11 cellular contexts compared by ENCODE assay signal in the genomic region with DNA sequence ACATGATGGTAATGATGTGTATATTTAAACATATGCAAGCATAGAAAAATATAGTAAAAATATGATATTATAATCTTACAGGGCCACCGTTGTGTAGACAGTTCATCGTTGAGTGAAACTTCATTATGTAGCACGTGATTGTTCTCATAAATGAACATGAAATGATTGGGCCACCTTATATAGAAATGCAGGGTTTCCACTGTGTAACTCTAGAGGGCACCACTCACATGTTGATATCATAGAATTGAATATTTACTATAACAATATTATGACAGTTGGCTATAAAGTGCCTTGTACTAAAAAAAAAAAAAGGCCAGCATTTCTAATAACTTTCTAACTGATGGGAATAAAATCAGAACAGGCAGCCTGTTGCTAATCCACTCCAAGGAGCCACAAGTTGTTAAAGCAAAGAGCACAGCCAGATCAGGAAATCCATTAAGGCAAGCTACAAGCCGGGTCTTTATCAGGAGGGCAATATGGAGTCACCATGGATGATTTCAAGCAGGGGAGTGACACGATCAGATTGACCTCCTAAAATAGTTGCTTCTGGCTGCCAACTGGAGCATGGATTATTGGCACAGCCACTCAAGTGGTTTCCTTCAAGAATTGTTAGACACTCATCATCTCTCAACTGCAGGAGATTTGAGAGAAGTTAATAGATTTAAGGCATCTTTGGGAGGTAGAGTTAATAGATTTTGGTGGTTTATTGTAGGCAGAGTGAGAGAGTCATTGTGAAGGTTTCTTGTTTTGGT. TPM values are rescaled to one million over a fixed set of nuclear protein-coding genes. Genes with fewer than 3 reads are reported as not detected.
DNase-seq lines count a peak whose midpoint lies in the region; ATAC-seq, FAIRE-seq and TF ChIP-seq lines count a peak whose summit lies in the region.
"Had no signal": no experiment of that assay in that cellular context is flagged by ENCODE, and none has a peak within 500 bp of the region (broad histone marks: within the 10 kb centered on the region; RNA-seq: fewer than 3 reads in every experiment).

No MANE protein-coding gene starts in this region.

- H3K9me3 Mint-ChIP-seq in activated T-cell treated with anti-CD3 and anti-CD28 coated beads, Interleukin-2, amount 50 U/mL, for 72 hours, result no peaks in the 10 kb centered on the region
- no peaks in the 10 kb centered on the region for H3K9me3 Mint-ChIP-seq in endothelial cell (ENCODE audit: unreplicated experiment)

- no peak for TF ChIP-seq EP300 in tibial nerve (IDR thresholded peaks at IDR 0.05)

- H3K27ac Mint-ChIP-seq in activated T-cell treated with anti-CD3 and anti-CD28 coated beads, Interleukin-2, amount 50 U/mL, for 72 hours, result peak overlapping the region; percentile 14
- H3K27ac Mint-ChIP-seq in endothelial cell (ENCODE audit: unreplicated experiment), result no peak overlapping the region

- H3K27me3 ChIP-seq in small intestine (ENCODE audit: control insufficient read depth in 2 of 2, insufficient read depth in 2 of 2, low read length in 2 of 2), result peaks cover 0 to 2% of the 10 kb centered on the region in 2 donors
- H3K27me3 ChIP-seq in tibial nerve, result no peaks in the 10 kb centered on the region

- no peak for FAIRE-seq in small intestine (lab: Jason Lieb, UNC)
- FAIRE-seq in GM12892 (lab: Jason Lieb, UNC), result no peak

- no peak overlapping the region for H3K4me3 ChIP-seq in small intestine (ENCODE audit: low read depth in 1 of 2, low read length in 2 of 2)
- H3K4me3 ChIP-seq in tibial nerve, result no peak overlapping the region

- no peaks in the 10 kb centered on the region for H3K36me3 ChIP-seq in small intestine (ENCODE audit: control insufficient read depth in 2 of 2, insufficient read depth in 2 of 2, low read length in 2 of 2)
- H3K36me3 ChIP-seq in tibial nerve, result no peaks in the 10 kb centered on the region

- no peak overlapping the region for H3K4me3 Mint-ChIP-seq in activated T-cell treated with anti-CD3 and anti-CD28 coated beads, Interleukin-2, amount 50 U/mL, for 72 hours
- H3K4me3 Mint-ChIP-seq in endothelial cell (ENCODE audit: unreplicated experiment), result no peak overlapping the region

- H3K9me3 ChIP-seq in small intestine (ENCODE audit: control insufficient read depth, low read depth) (no peaks in the 10 kb centered on the region), tibial nerve (no peaks in the 10 kb centered on the region)

- TF ChIP-seq POLR2A in GM12892 (IDR thresholded peaks at IDR 0.05; ENCODE audit: low read depth, low read length), result no peak
- no peak for TF ChIP-seq POLR2A in tibial nerve (IDR thresholded peaks at IDR 0.05)

- DNase-seq in activated T-cell treated with anti-CD3 and anti-CD28 coated beads, Interleukin-2, amount 50 U/mL, for 72 hours, result no peak
- DNase-seq in activated T-cell treated with anti-CD3 and anti-CD28 coated beads, Interleukin-2, amount 50 U/mL, for 1 hour, result no peak
- peak; percentile 14 for DNase-seq in NCI-H1694 treated with DMSO at 0.1 percent for 48 hours (lab: John Stamatoyannopoulos, UW)
- no peak for DNase-seq in endothelial cell (ENCODE audit: low spot score)
- peak; percentile 50 for DNase-seq in small intestine
- no peak for DNase-seq in GM12892 (ENCODE audit: insufficient read length)
- no peak for DNase-seq in 8988T
- no peak for DNase-seq in tibial nerve (ENCODE audit: low spot score in 2 of 2)
- DNase-seq: DMS79, Right ventricle myocardium superior had no signal

- H3K27ac ChIP-seq in small intestine (ENCODE audit: low read depth in 1 of 2, low read length in 1 of 2), result no peak overlapping the region
- no peak overlapping the region for H3K27ac ChIP-seq in tibial nerve

- peaks cover 5% of the 10 kb centered on the region for H3K4me1 Mint-ChIP-seq in activated T-cell treated with anti-CD3 and anti-CD28 coated beads, Interleukin-2, amount 50 U/mL, for 72 hours (ENCODE audit: low read depth)
- no peaks in the 10 kb centered on the region for H3K4me1 Mint-ChIP-seq in endothelial cell (ENCODE audit: unreplicated experiment)

- H3K36me3 Mint-ChIP-seq in activated T-cell treated with anti-CD3 and anti-CD28 coated beads, Interleukin-2, amount 50 U/mL, for 72 hours (ENCODE audit: insufficient read depth in 2 of 2), result no peaks in the 10 kb centered on the region
- H3K36me3 Mint-ChIP-seq in endothelial cell (ENCODE audit: low read depth, unreplicated experiment), result no peaks in the 10 kb centered on the region

- H3K27me3 Mint-ChIP-seq in activated T-cell treated with anti-CD3 and anti-CD28 coated beads, Interleukin-2, amount 50 U/mL, for 72 hours (ENCODE audit: low read depth), result no peaks in the 10 kb centered on the region
- H3K27me3 Mint-ChIP-seq in endothelial cell (ENCODE audit: unreplicated experiment), result peaks cover 3% of the 10 kb centered on the region

- peak; percentile 57 to 62 for ATAC-seq in activated T-cell treated with anti-CD3 and anti-CD28 coated beads, Interleukin-2, amount 50 U/mL, for 72 hours (replicated peaks in 1 of 2)

- WGBS in small intestine, 3 donors, result 22 to 49% (median 27%) methylated on average over 5 of the region's 5 CpGs
- 51 to 65% methylated on average over 5 of the region's 5 CpGs for WGBS in tibial nerve, 2 donors

- no peaks in the 10 kb centered on the region for H3K4me1 ChIP-seq in small intestine (ENCODE audit: control insufficient read depth in 2 of 2, insufficient read depth in 1 of 2, low read depth in 1 of 2, low read length in 1 of 2)
- no peaks in the 10 kb centered on the region for H3K4me1 ChIP-seq in tibial nerve

- TF ChIP-seq CTCF in endothelial cell (IDR thresholded peaks at IDR 0.05; ENCODE audit: unreplicated experiment) (peak; percentile 32), tibial nerve (IDR thresholded peaks at IDR 0.05) (peak in 1 of 5 experiments; percentile 22)

RNA-seq across cellular contexts. Expression of gene IL1F10, which starts 16.7 kb away (rescaled TPM):
- total RNA-seq in activated T-cell treated with anti-CD3 and anti-CD28 coated beads, Interleukin-2, amount 50 U/mL, for 72 hours, result not detected
- total RNA-seq in endothelial cell (ENCODE audit: unreplicated experiment), result not detected
- polyA plus RNA-seq in small intestine, result not detected
- polyA plus RNA-seq in GM12892 (2012; ENCODE audit: missing spikeins), result not detected
- not detected for total RNA-seq in tibial nerve
- total RNA-seq: omental fat pad, Right ventricle myocardium superior had no signal

RNA-seq across cellular contexts. Expression of gene IL36RN, which starts 25.4 kb away (rescaled TPM):
- total RNA-seq in activated T-cell treated with anti-CD3 and anti-CD28 coated beads, Interleukin-2, amount 50 U/mL, for 72 hours, result not detected
- total RNA-seq in endothelial cell (ENCODE audit: unreplicated experiment) (not detected), tibial nerve (not detected)
- not detected for polyA plus RNA-seq in small intestine
- polyA plus RNA-seq in GM12892 (2012; ENCODE audit: missing spikeins), result not detected
- total RNA-seq: omental fat pad, Right ventricle myocardium superior had no signal

RNA-seq across cellular contexts. Expression of gene IL36B, which starts 31.8 kb away (rescaled TPM):
- not detected for total RNA-seq in activated T-cell treated with anti-CD3 and anti-CD28 coated beads, Interleukin-2, amount 50 U/mL, for 72 hours
- total RNA-seq in endothelial cell (ENCODE audit: unreplicated experiment) (not detected), tibial nerve (not detected)
- polyA plus RNA-seq in small intestine, result not detected
- not detected for polyA plus RNA-seq in GM12892 (2012; ENCODE audit: missing spikeins)
- total RNA-seq: omental fat pad, Right ventricle myocardium superior had no signal

RNA-seq across cellular contexts. Expression of gene IL1RN, which starts 43.0 kb away (rescaled TPM):
- 10 to 100 TPM; 18.5 to 44.3 TPM for total RNA-seq in activated T-cell treated with anti-CD3 and anti-CD28 coated beads, Interleukin-2, amount 50 U/mL, for 72 hours
- not detected for total RNA-seq in endothelial cell (ENCODE audit: unreplicated experiment)
- polyA plus RNA-seq in small intestine, result 10 to 100 TPM; 21.3 to 69.8 (median 27.3) TPM
- not detected for polyA plus RNA-seq in GM12892 (2012; ENCODE audit: missing spikeins)
- total RNA-seq in tibial nerve, result under 1 TPM in 1 of 4 donors, not detected in 3; 0.59 TPM

Comparison
In these comparisons a context has a peak if more than half of its experiments do, and no peak if none do; other contexts are left out.
1. DNase-seq: peak in NCI-H1694 treated with DMSO at 0.1 percent for 48 hours (single experiment) and small intestine (single experiment); none in activated T-cell treated with anti-CD3 and anti-CD28 coated beads, Interleukin-2, amount 50 U/mL, for 72 hours (0 of 2), activated T-cell treated with anti-CD3 and anti-CD28 coated beads, Interleukin-2, amount 50 U/mL, for 1 hour (single experiment), endothelial cell (single experiment), GM12892 (single experiment), 8988T (single experiment) and tibial nerve (0 of 2).